In the genomic region with DNA sequence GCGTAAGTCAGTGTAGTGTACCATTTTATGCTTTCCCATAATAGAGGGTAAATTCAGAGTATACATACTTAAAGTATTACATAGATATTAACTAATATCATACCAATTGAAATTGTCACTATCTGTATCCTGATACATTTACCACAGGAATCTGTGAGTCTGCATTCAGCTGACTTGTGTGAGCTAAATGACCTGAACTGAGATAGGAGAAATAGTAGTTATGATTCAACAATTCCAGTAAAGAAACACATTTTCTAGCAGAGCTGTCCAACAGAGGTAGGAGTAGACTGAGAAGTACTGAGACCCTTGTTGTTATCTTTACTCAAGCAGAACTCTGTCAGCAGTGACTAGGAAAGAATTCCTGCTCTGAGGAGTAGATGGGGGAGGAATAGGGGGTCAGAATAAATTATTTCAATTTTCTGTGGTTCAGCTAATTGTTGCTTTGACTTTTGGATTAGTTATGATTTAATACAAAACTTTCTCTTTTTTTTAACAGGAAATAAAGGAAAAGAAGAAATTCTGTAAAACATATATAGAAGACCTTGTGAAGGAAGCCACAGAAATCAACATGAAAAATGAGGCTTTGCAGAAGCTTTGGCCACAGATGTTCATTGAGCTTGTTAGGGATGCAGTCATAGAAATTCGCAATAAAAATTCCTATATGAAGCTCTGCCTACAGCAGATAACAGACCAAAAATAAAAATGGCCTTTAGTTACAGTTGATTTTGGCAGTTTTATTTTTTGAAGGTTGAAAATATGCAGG, we compare ENCODE assay signal across 16 cellular contexts.
A peak's percentile ranks its signal among the peaks of the same experiment; 100 is the strongest.
DNase-seq lines count a peak whose midpoint lies in the region; ATAC-seq and TF ChIP-seq lines count a peak whose summit lies in the region.
"Had no signal": no experiment of that assay in that cellular context is flagged by ENCODE, and none has a peak within 500 bp of the region (broad histone marks: within the 10 kb centered on the region; RNA-seq: fewer than 3 reads in every experiment).

No MANE protein-coding gene starts in this region.

- H3K36me3 ChIP-seq in BJ (ENCODE audit: control insufficient read depth, insufficient read depth, low read length) (no peaks in the 10 kb centered on the region), PC-9 (ENCODE audit: low read depth) (no peaks in the 10 kb centered on the region)

- 0 out of 2 replicates have a peak overlapping the region, but pooled peaks have one; percentile 21 for H3K27ac ChIP-seq in PC-9

- no peak for TF ChIP-seq CTCF in BJ (IDR thresholded peaks at IDR 0.05; ENCODE audit: insufficient read depth, low read depth, low read length)
- TF ChIP-seq CTCF in PC-9 (conservative IDR thresholded peaks at IDR 0.05), result no peak

- CTCF ChIA-PET in BJ (lab: Yijun Ruan, JAX), result interaction anchor here (0.7 to 1.4 kb wide), 3 partner anchors 9 to 32 kb away, joined by 3 to 5 read pairs (median 4); no protein-coding TSS in a partner anchor
- CTCF ChIA-PET in PC-9 (lab: Charles Lee), result no interaction called here

- H3K27me3 ChIP-seq in BJ (ENCODE audit: control insufficient read depth, insufficient read depth, low read length) (no peaks in the 10 kb centered on the region), PC-9 (ENCODE audit: insufficient read depth, low read depth) (no peaks in the 10 kb centered on the region)

- H3K4me2 ChIP-seq in PC-9, result no peak overlapping the region

- H3K4me1 ChIP-seq in PC-9 (replicated peaks; ENCODE audit: insufficient read depth), result peaks cover 13% of the 10 kb centered on the region; the same call in 1 of the 2 replicates

- H3K9me2 ChIP-seq in PC-9 (ENCODE audit: insufficient read depth), result no peaks in the 10 kb centered on the region

- no peaks in the 10 kb centered on the region for H3F3A ChIP-seq in PC-9 (ENCODE audit: insufficient read depth, low read depth)

- no peak overlapping the region for H3K4me3 ChIP-seq in BJ (ENCODE audit: low read depth, low read length)
- no peak overlapping the region for H3K4me3 ChIP-seq in PC-9
- H3K4me3 ChIP-seq: mucosa of descending colon had no signal

- no peaks in the 10 kb centered on the region for H3K9me3 ChIP-seq in PC-9 (ENCODE audit: insufficient read depth, low read depth)
- H3K9me3 ChIP-seq: mucosa of descending colon had no signal

- intact Hi-C loops in PC-9 (cut with micrococcal nuclease; ENCODE audit: unreplicated experiment), result no loop called here

- no peak for ATAC-seq in HG03039 (IDR thresholded peaks at IDR 0.05; ENCODE audit: unreplicated experiment)
- ATAC-seq: mucosa of descending colon had no signal

- DNase-seq in BJ (ENCODE audit: low read depth) (peak; percentile 69), PC-9 (peak in 1 of 2 experiments; percentile 72), fibroblast of gingiva (ENCODE audit: low read depth) (peak; percentile 62), non-pigmented ciliary epithelial cell (ENCODE audit: low read depth) (peak; percentile 98), MV-4-11 (lab: John Stamatoyannopoulos, UW) (no peak), NCI-H1092 (lab: John Stamatoyannopoulos, UW) (no peak)
- DNase-seq in stimulated activated CD4-positive, alpha-beta T cell treated with anti-CD3 and anti-CD28 coated beads, Interleukin-2, amount 100 ng/mL, for 48 hours, result no peak
- DNase-seq: activated B cell treated with CpG ODN at 0.5 μM for 24 hours; activated CD8-positive, alpha-beta memory T cell treated with anti-CD3 and anti-CD28 coated beads, Interleukin-2, amount 50 U/mL, for 48 hours; CD4-positive, alpha-beta T cell; KG1; mucosa of descending colon; NCI-H1930; stimulated activated CD4-positive, alpha-beta T cell treated with anti-CD3 and anti-CD28 coated beads, Interleukin-4, amount 100 ng/mL, for 24 hours; stimulated activated naive CD4-positive, alpha-beta T cell had no signal

- POLR2A ChIA-PET in BJ (lab: Charles Lee) (interaction anchor here (0.6 to 1.1 kb wide), 2 partner anchors 30 to 32 kb away, joined by 6 to 24 read pairs; no protein-coding TSS in a partner anchor), PC-9 (lab: Charles Lee; ENCODE audit: unreplicated experiment) (no interaction called here)

- H4K20me1 ChIP-seq in PC-9 (ENCODE audit: insufficient read depth), result no peaks in the 10 kb centered on the region

- no peaks in the 10 kb centered on the region for H3K79me2 ChIP-seq in PC-9 (ENCODE audit: low read depth)

- H2AFZ ChIP-seq in PC-9, result no peak overlapping the region

- BruUV-seq in PC-9 (replicated peaks; lab: Mats Ljungman, UMichigan), result no TSS peak

Comparison
In these comparisons a context has a peak if more than half of its experiments do, and no peak if none do; other contexts are left out.
1. DNase-seq: peak in BJ (single experiment), fibroblast of gingiva (single experiment) and non-pigmented ciliary epithelial cell (single experiment); none in MV-4-11 (single experiment), NCI-H1092 (single experiment) and stimulated activated CD4-positive, alpha-beta T cell treated with anti-CD3 and anti-CD28 coated beads, Interleukin-2, amount 100 ng/mL, for 48 hours (0 of 2).